24 cellular contexts compared by ENCODE assay signal in the genomic region with DNA sequence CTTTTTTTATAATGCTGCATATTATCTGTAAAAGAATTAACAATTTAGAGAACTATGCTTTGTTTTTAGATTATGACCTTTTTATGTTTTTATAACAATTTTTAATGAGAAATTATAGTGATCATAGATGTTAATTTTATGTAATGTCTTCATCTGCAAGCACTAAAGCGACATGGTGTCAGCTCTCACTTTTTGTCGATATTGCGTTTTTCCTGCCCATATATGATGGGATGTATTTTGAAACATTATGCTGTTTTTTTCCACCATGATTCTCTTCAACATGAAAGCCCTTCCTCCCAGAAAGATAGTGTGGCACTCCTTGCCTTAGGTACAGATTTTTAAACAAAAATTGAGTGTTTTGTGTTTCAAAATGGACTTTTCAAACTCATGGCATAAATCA.
"Had no signal": no experiment of that assay in that cellular context is flagged by ENCODE, and none has a peak within 500 bp of the region (broad histone marks: within the 10 kb centered on the region; RNA-seq: fewer than 3 reads in every experiment).

No MANE protein-coding gene starts in this region.

- H3K4me2 ChIP-seq: hepatocyte had no signal

- H3K27ac ChIP-seq: foreskin keratinocyte, gastroesophageal sphincter, heart left ventricle, left lung, prostate gland, right atrium auricular region, sigmoid colon, spleen, testis, tibial artery had no signal

- ATAC-seq: gastroesophageal sphincter; heart left ventricle; left cardiac atrium; left lung; naive thymus-derived CD4-positive, alpha-beta T cell; stimulated activated memory B cell treated with anti-CD40 and anti-IgM and Interleukin-4, amounts not matched to agents 10 μg/mL and 1 μg/mL and 100 μg/mL, for 72 hours; stimulated activated naive CD8-positive, alpha-beta T cell treated with anti-CD3 and anti-CD28 coated beads, Interleukin-15, Interleukin-2, amounts not matched to agents 100 U/mL and 50 U/mL, for 24 hours had no signal

- H3K4me1 ChIP-seq: heart left ventricle, left lung, prostate gland, right atrium auricular region, sigmoid colon, spleen, testis, tibial artery had no signal

- H3K4me1 Mint-ChIP-seq: nephron; stimulated activated memory B cell treated with anti-CD40 and anti-IgM and Interleukin-4, amounts not matched to agents 10 μg/mL and 1 μg/mL and 100 μg/mL, for 72 hours had no signal

- H3K27ac Mint-ChIP-seq: naive thymus-derived CD4-positive, alpha-beta T cell; stimulated activated memory B cell treated with anti-CD40 and anti-IgM and Interleukin-4, amounts not matched to agents 10 μg/mL and 1 μg/mL and 100 μg/mL, for 72 hours had no signal

- FAIRE-seq: islet of Langerhans had no signal

- H3K9me3 Mint-ChIP-seq: nephron had no signal

- DNase-seq: cortex of kidney; heart left ventricle; left cardiac atrium; left lung; mesendoderm; midbrain; naive thymus-derived CD4-positive, alpha-beta T cell; nucleus accumbens; sigmoid colon; spleen; stimulated activated CD4-positive, alpha-beta T cell treated with anti-CD3 and anti-CD28 coated beads, Interleukin-4, amount 100 ng/mL, for 4 hours; stimulated activated naive CD8-positive, alpha-beta T cell treated with anti-CD3 and anti-CD28 coated beads, Interleukin-15, Interleukin-2, amounts not matched to agents 100 U/mL and 50 U/mL, for 24 hours; substantia nigra; testis; tibial artery had no signal

- H3K27me3 ChIP-seq: foreskin keratinocyte, gastroesophageal sphincter, heart left ventricle, hepatocyte, left lung, right atrium auricular region, sigmoid colon, spleen, testis, tibial artery had no signal

- H3K36me3 ChIP-seq: gastroesophageal sphincter, heart left ventricle, left lung, prostate gland, right atrium auricular region, sigmoid colon, spleen, tibial artery had no signal

- H3K4me3 ChIP-seq: gastroesophageal sphincter, heart left ventricle, hepatocyte, left lung, prostate gland, right atrium auricular region, sigmoid colon, spleen, testis, tibial artery had no signal

- H2AFZ ChIP-seq: hepatocyte had no signal

- H3K79me2 ChIP-seq: hepatocyte had no signal

- H3K4me3 Mint-ChIP-seq: naive thymus-derived CD4-positive, alpha-beta T cell; nephron; stimulated activated memory B cell treated with anti-CD40 and anti-IgM and Interleukin-4, amounts not matched to agents 10 μg/mL and 1 μg/mL and 100 μg/mL, for 72 hours had no signal

- H3K9me3 ChIP-seq: gastroesophageal sphincter, heart left ventricle, left lung, prostate gland, right atrium auricular region, sigmoid colon, testis, tibial artery had no signal

- H3K36me3 Mint-ChIP-seq: naive thymus-derived CD4-positive, alpha-beta T cell; stimulated activated memory B cell treated with anti-CD40 and anti-IgM and Interleukin-4, amounts not matched to agents 10 μg/mL and 1 μg/mL and 100 μg/mL, for 72 hours; type B pancreatic cell had no signal

- H3K27me3 Mint-ChIP-seq: naive thymus-derived CD4-positive, alpha-beta T cell; stimulated activated memory B cell treated with anti-CD40 and anti-IgM and Interleukin-4, amounts not matched to agents 10 μg/mL and 1 μg/mL and 100 μg/mL, for 72 hours; type B pancreatic cell had no signal
